8 cellular contexts compared by ENCODE assay signal in the genomic region with DNA sequence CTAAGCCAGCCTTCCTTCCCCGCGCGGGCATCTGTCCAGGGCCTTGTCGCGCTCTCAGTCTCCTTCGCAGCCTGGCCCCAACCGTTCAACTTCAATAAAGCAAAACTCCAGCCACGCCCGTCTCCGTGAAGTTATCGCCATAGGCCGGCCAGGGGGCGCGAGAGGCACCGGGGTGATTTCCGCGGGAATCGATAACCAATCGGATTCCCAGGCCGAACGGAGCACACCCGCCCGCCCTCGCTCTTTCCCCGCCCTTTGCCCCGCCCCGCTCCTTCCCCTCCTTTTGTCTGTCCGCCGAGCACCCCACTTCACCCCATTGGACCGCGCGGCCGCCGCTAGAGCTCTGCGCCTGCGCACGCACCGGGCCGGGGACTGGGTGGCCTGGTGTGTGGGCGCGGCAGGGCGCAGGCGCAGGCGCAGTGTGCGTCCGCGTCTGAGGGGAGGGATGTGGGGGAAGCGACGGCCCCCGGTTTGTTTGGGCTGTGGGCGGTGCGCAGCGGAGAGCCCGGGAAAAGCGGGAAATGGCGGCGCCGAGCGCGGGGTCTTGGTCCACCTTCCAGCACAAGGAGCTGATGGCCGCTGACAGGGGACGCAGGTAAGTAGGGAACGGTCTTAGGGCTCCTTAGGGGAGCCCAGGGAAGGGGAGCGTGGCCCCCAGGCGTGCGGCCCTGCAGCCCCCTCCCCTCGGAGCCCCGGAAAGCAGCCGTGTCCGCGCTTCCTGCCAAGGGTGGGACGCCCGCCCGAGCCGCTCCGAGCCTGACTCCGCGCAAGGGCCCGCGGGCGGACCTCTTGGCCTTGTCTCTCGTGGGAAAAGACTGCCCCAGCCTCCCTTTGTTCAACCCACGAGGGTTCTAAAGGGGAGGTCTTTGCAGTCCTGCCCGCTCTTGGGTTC.
DNase-seq lines count a peak whose midpoint lies in the region; ATAC-seq lines count a peak whose summit lies in the region.

A gene (plus strand): TSS at position 417 of the 892 bp plus-strand sequence. CDS start 105 bp downstream, at position 522.

- peak within 1 kb of the TSS; percentile 98 for H3K9ac ChIP-seq in BLaER1

- H3K27me3 ChIP-seq in BLaER1 (no peaks in the 10 kb centered on the region), layer of hippocampus (ENCODE audit: control insufficient read depth, insufficient read depth, low read length) (no peaks in the 10 kb centered on the region)

- ATAC-seq in GM19324 (IDR thresholded peaks at IDR 0.05; ENCODE audit: low FRiP score, unreplicated experiment) (peak; percentile 94), HG03460 (IDR thresholded peaks at IDR 0.05; ENCODE audit: unreplicated experiment) (peak; percentile 86)

- peak; percentile 56 for DNase-seq in NCI-H524 treated with DMSO at 0.1 percent for 48 hours (lab: John Stamatoyannopoulos, UW)
- peak; percentile 98 to 99 for DNase-seq in activated CD4-positive, alpha-beta T cell treated with anti-CD3 and anti-CD28 coated beads for 4 hours
- DNase-seq in stimulated activated CD4-positive, alpha-beta T cell treated with anti-CD3 and anti-CD28 coated beads, Interleukin-1b, Interleukin-23, amount 100 ng/mL, for 24 hours (ENCODE audit: low read depth in 4 of 4, low spot score in 1 of 4), result peak; percentile 97 to 98 (median 97)

- peaks cover 35% of the 10 kb centered on the region for H3K4me1 ChIP-seq in BLaER1

- peaks cover 31% of the 10 kb centered on the region for H3K36me3 ChIP-seq in BLaER1

- H3K4me2 ChIP-seq in BLaER1, result peak within 1 kb of the TSS; percentile 92

- H4K20me1 ChIP-seq in BLaER1, result peaks cover 41% of the 10 kb centered on the region

- peak within 1 kb of the TSS; percentile 95 for H3K4me3 ChIP-seq in BLaER1

- peak within 1 kb of the TSS; percentile 99 for H3K27ac ChIP-seq in BLaER1
- H3K27ac ChIP-seq in cingulate gyrus (ENCODE audit: low read depth, low read length), result peak within 1 kb of the TSS; percentile 96
- peak within 1 kb of the TSS; percentile 97 for H3K27ac ChIP-seq in layer of hippocampus (ENCODE audit: low read depth, low read length)

- peaks cover 8% of the 10 kb centered on the region; the same call in 1 of the 2 replicates for H3K9me3 ChIP-seq in BLaER1

Comparison
In these comparisons a context has a peak if more than half of its experiments do, and no peak if none do; other contexts are left out.
1. Peak in every context shown above with its lines: DNase-seq, ATAC-seq, H3K4me3 ChIP-seq and H3K27ac ChIP-seq.